13 cellular contexts compared by ENCODE assay signal in the genomic region with DNA sequence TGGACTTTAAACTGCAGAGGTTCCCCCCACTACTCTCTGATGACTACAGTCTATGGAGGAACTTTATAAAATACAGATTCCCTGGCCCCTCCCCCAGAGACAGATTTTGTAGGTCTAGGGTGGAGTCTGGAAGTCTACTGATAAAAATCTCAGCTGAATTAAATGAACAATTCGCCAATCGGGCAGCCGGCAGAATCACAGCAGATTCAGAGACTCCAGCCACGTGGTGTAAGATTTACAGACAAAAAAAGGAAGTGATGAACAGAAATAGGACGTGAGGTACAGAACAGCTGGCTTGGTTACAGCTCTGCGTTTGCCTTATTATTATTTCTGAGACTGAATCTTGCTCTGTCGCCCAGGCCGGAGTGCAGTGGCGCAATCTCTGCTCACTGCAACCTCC. TPM values are rescaled to one million over a fixed set of nuclear protein-coding genes. Genes with fewer than 3 reads are reported as not detected.
DNase-seq lines count a peak whose midpoint lies in the region; ATAC-seq and TF ChIP-seq lines count a peak whose summit lies in the region.
"Had no signal": no experiment of that assay in that cellular context is flagged by ENCODE, and none has a peak within 500 bp of the region (broad histone marks: within the 10 kb centered on the region; RNA-seq: fewer than 3 reads in every experiment).

No MANE protein-coding gene starts in this region.

- no peak overlapping the region for H3K27ac ChIP-seq in HL-60 (replicated peaks)
- H3K27ac ChIP-seq: adrenal gland had no signal

- peak overlapping the region; percentile 45 for H3K4me3 Mint-ChIP-seq in stimulated activated memory B cell treated with anti-CD40 and anti-IgM and Interleukin-4, amounts not matched to agents 10 μg/mL and 1 μg/mL and 100 μg/mL, for 72 hours
- H3K4me3 Mint-ChIP-seq in immature natural killer cell: no peak overlapping the region
- H3K4me3 Mint-ChIP-seq: natural killer cell treated with Interleukin-12 subunit alpha and Interleukin-12 subunit beta and Interleukin-15 and Interleukin-18, amount 100 ng/mL, for 72 hours; T-helper 2 cell treated with Interferon-gamma antibody and Interleukin-4, amounts not matched to agents 5 μg/mL and 100 μg/mL, for 36 hours had no signal

- H3K27me3 Mint-ChIP-seq in stimulated activated memory B cell treated with anti-CD40 and anti-IgM and Interleukin-4, amounts not matched to agents 10 μg/mL and 1 μg/mL and 100 μg/mL, for 72 hours: no peaks in the 10 kb centered on the region
- peaks cover 2 to 7% (median 2%) of the 10 kb centered on the region in 3 donors for H3K27me3 Mint-ChIP-seq in immature natural killer cell (ENCODE audit: low read depth in 3 of 3)

- DNase-seq in HL-60 (ENCODE audit: low read depth in 1 of 2, low spot score in 1 of 2) (peak; percentile 29 to 40), SKM-1 treated with dmso at 0.1 percent for 144 hours (lab: John Stamatoyannopoulos, UW; ENCODE audit: unreplicated experiment) (peak; percentile 77), NCI-H82 (lab: John Stamatoyannopoulos, UW) (no peak), immature natural killer cell (no peak)
- DNase-seq: activated CD8-positive, alpha-beta memory T cell treated with anti-CD3 and anti-CD28 coated beads, Interleukin-2, amount 50 U/mL, for 48 hours; adrenal gland; cortex of kidney; islet precursor cell had no signal

- peak overlapping the region; percentile 65 for H3K27ac Mint-ChIP-seq in stimulated activated memory B cell treated with anti-CD40 and anti-IgM and Interleukin-4, amounts not matched to agents 10 μg/mL and 1 μg/mL and 100 μg/mL, for 72 hours
- H3K27ac Mint-ChIP-seq in immature natural killer cell: no peak overlapping the region
- H3K27ac Mint-ChIP-seq: natural killer cell treated with Interleukin-12 subunit alpha and Interleukin-12 subunit beta and Interleukin-15 and Interleukin-18, amount 100 ng/mL, for 72 hours; T-helper 2 cell treated with Interferon-gamma antibody and Interleukin-4, amounts not matched to agents 5 μg/mL and 100 μg/mL, for 36 hours had no signal

- ATAC-seq in GM19463 (IDR thresholded peaks at IDR 0.05; ENCODE audit: unreplicated experiment): peak; percentile 87
- peak; percentile 80 for ATAC-seq in stimulated activated memory B cell treated with anti-CD40 and anti-IgM and Interleukin-4, amounts not matched to agents 10 μg/mL and 1 μg/mL and 100 μg/mL, for 72 hours
- ATAC-seq in HG03196 (IDR thresholded peaks at IDR 0.05; ENCODE audit: unreplicated experiment): no peak
- ATAC-seq: natural killer cell treated with Interleukin-12 subunit alpha and Interleukin-12 subunit beta and Interleukin-15 and Interleukin-18, amount 100 ng/mL, for 72 hours had no signal

- H3K9me3 Mint-ChIP-seq in stimulated activated memory B cell treated with anti-CD40 and anti-IgM and Interleukin-4, amounts not matched to agents 10 μg/mL and 1 μg/mL and 100 μg/mL, for 72 hours: no peaks in the 10 kb centered on the region
- no peaks in the 10 kb centered on the region for H3K9me3 Mint-ChIP-seq in immature natural killer cell
- H3K9me3 Mint-ChIP-seq: natural killer cell treated with Interleukin-12 subunit alpha and Interleukin-12 subunit beta and Interleukin-15 and Interleukin-18, amount 100 ng/mL, for 72 hours; T-helper 2 cell treated with Interferon-gamma antibody and Interleukin-4, amounts not matched to agents 5 μg/mL and 100 μg/mL, for 36 hours had no signal

- peaks cover 12% of the 10 kb centered on the region for H3K4me1 Mint-ChIP-seq in stimulated activated memory B cell treated with anti-CD40 and anti-IgM and Interleukin-4, amounts not matched to agents 10 μg/mL and 1 μg/mL and 100 μg/mL, for 72 hours
- no peaks in the 10 kb centered on the region for H3K4me1 Mint-ChIP-seq in immature natural killer cell

- no peak for TF ChIP-seq CTCF in HL-60 (IDR thresholded peaks at IDR 0.05; ENCODE audit: insufficient read depth, low read length)

- H3K36me3 Mint-ChIP-seq in stimulated activated memory B cell treated with anti-CD40 and anti-IgM and Interleukin-4, amounts not matched to agents 10 μg/mL and 1 μg/mL and 100 μg/mL, for 72 hours: no peaks in the 10 kb centered on the region
- no peaks in the 10 kb centered on the region for H3K36me3 Mint-ChIP-seq in immature natural killer cell
- H3K36me3 Mint-ChIP-seq: natural killer cell treated with Interleukin-12 subunit alpha and Interleukin-12 subunit beta and Interleukin-15 and Interleukin-18, amount 100 ng/mL, for 72 hours had no signal

- no peaks in the 10 kb centered on the region for H3K27me3 ChIP-seq in HL-60 (ENCODE audit: insufficient read depth, poor library complexity, severe bottlenecking)
- H3K27me3 ChIP-seq: adrenal gland had no signal

- no peak overlapping the region for H3K4me3 ChIP-seq in HL-60 (replicated peaks; ENCODE audit: insufficient read depth, low read length)
- H3K4me3 ChIP-seq: adrenal gland had no signal

RNA-seq across cellular contexts. Expression of gene MTA3, which starts 21.4 kb away (rescaled TPM):
- polyA plus RNA-seq in immature natural killer cell: 1 to 10 TPM; 3.8 to 7.5 (median 7.0) TPM

RNA-seq across cellular contexts. Expression of gene KCNG3, which starts 53.2 kb away (rescaled TPM):
- not detected for polyA plus RNA-seq in immature natural killer cell

Comparison
In these comparisons a context has a peak if more than half of its experiments do, and no peak if none do; other contexts are left out.
1. DNase-seq: peak in HL-60 (2 of 2) and SKM-1 treated with dmso at 0.1 percent for 144 hours (single experiment); none in NCI-H82 (single experiment) and immature natural killer cell (0 of 3).